8 cellular contexts compared by ENCODE assay signal in the genomic region with DNA sequence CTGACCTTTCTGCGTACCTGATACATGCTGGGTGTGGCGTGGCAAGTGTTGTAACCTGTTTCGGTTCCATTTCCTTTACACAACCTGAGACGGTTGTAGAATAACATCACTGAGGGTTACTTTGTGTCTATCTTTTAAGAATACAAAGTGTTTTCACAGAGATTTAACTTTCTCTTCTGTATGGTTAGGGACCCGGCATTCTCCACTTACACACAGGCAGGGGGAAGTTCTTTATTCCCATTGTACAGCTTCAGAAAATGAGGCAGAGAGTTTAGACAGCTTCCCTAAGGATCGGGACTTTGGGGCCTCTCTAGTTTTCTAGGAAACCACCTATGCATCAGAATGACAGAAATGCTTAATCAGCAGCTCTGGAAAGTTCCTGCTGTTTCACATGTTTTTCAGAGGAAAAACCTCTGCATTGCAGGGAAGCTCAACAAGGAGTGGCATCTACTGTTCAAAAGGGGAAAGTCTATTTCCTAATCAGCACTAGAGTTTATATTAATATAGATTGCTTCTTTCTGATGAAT. TPM values are rescaled to one million over a fixed set of nuclear protein-coding genes. Genes with fewer than 3 reads are reported as not detected.
A peak's percentile ranks its signal among the peaks of the same experiment; 100 is the strongest.
DNase-seq lines count a peak whose midpoint lies in the region; ATAC-seq and TF ChIP-seq lines count a peak whose summit lies in the region.

No MANE protein-coding gene starts in this region.

- ATAC-seq in HG02623 (IDR thresholded peaks at IDR 0.05; ENCODE audit: unreplicated experiment), result peak; percentile 74
- peak; percentile 66 for ATAC-seq in omental fat pad (ENCODE audit: low FRiP score)

- DNase-seq in activated CD4-positive, alpha-beta T cell treated with anti-CD3 and anti-CD28 coated beads for 48 hours, result peak; percentile 81
- DNase-seq in activated CD4-positive, alpha-beta T cell treated with anti-CD3 and anti-CD28 coated beads, Interleukin-2, amount 50 U/mL, for 48 hours, result no peak
- DNase-seq in epithelial cell of esophagus (ENCODE audit: low read depth), result peak; percentile 92
- no peak for DNase-seq in omental fat pad (ENCODE audit: low spot score)
- no peak for DNase-seq in NCI-H1436 (lab: John Stamatoyannopoulos, UW)
- no peak for DNase-seq in SW 1271 (lab: John Stamatoyannopoulos, UW)

- H3K4me3 ChIP-seq in epithelial cell of esophagus (ENCODE audit: low read length), result peak overlapping the region; percentile 62

- TF ChIP-seq CTCF in epithelial cell of esophagus (IDR thresholded peaks at IDR 0.05; ENCODE audit: insufficient read depth, low read depth, low read length, missing control alignments) (no peak), omental fat pad (IDR thresholded peaks at IDR 0.05) (no peak)

TF ChIP-seq in PFSK-1, 5 proteins besides CTCF, POLR2A, EP300 and RAD21:
- TF ChIP-seq, protein P1, sequence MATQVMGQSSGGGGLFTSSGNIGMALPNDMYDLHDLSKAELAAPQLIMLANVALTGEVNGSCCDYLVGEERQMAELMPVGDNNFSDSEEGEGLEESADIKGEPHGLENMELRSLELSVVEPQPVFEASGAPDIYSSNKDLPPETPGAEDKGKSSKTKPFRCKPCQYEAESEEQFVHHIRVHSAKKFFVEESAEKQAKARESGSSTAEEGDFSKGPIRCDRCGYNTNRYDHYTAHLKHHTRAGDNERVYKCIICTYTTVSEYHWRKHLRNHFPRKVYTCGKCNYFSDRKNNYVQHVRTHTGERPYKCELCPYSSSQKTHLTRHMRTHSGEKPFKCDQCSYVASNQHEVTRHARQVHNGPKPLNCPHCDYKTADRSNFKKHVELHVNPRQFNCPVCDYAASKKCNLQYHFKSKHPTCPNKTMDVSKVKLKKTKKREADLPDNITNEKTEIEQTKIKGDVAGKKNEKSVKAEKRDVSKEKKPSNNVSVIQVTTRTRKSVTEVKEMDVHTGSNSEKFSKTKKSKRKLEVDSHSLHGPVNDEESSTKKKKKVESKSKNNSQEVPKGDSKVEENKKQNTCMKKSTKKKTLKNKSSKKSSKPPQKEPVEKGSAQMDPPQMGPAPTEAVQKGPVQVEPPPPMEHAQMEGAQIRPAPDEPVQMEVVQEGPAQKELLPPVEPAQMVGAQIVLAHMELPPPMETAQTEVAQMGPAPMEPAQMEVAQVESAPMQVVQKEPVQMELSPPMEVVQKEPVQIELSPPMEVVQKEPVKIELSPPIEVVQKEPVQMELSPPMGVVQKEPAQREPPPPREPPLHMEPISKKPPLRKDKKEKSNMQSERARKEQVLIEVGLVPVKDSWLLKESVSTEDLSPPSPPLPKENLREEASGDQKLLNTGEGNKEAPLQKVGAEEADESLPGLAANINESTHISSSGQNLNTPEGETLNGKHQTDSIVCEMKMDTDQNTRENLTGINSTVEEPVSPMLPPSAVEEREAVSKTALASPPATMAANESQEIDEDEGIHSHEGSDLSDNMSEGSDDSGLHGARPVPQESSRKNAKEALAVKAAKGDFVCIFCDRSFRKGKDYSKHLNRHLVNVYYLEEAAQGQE (IDR thresholded peaks at IDR 0.05; ENCODE audit: insufficient read depth in 1 of 2, low read depth in 2 of 2, low read length in 2 of 2), result peak in 1 of 2 experiments; percentile 0; a peak in 1 of 4 replicates
- 0 out of 2 replicates have a peak, but pooled peaks have one; percentile 10 for TF ChIP-seq TAF1 (IDR thresholded peaks at IDR 0.05; ENCODE audit: borderline replicate concordance, insufficient read depth, low read length)
- no peak for TF ChIP-seq SIN3A (IDR thresholded peaks at IDR 0.05; ENCODE audit: borderline replicate concordance, insufficient read depth, low read length)
- TF ChIP-seq POLR2AphosphoS5 (IDR thresholded peaks at IDR 0.05; ENCODE audit: low read depth, low read length), result no peak
- TF ChIP-seq FOXP2 (optimal IDR thresholded peaks at IDR 0.05; ENCODE audit: borderline replicate concordance, extremely low read depth, extremely low read length, insufficient read depth), result no peak

RNA-seq across cellular contexts. Expression of gene CAST, which starts 41.3 kb away (rescaled TPM):
- 80.9 TPM for polyA plus RNA-seq in PFSK-1 (2012; ENCODE audit: insufficient read length, low read depth)
- total RNA-seq in omental fat pad, result 100 to 1,000 TPM; 224 to 362 (median 285) TPM

Comparison
In these comparisons a context has a peak if more than half of its experiments do, and no peak if none do; other contexts are left out.
1. DNase-seq: peak in activated CD4-positive, alpha-beta T cell treated with anti-CD3 and anti-CD28 coated beads for 48 hours (single experiment) and epithelial cell of esophagus (single experiment); none in activated CD4-positive, alpha-beta T cell treated with anti-CD3 and anti-CD28 coated beads, Interleukin-2, amount 50 U/mL, for 48 hours (0 of 2), omental fat pad (single experiment), NCI-H1436 (single experiment) and SW 1271 (0 of 2).